Comparison of ENCODE assay signal across 21 cellular contexts in genomic region chr4:3082915-3083515, GRCh38. TPM values are rescaled to one million over a fixed set of nuclear protein-coding genes. Genes with fewer than 3 reads are reported as not detected.
"Had no signal": no experiment of that assay in that cellular context is flagged by ENCODE, and none has a peak within 500 bp of the region (broad histone marks: within the 10 kb centered on the region; RNA-seq: fewer than 3 reads in every experiment).

No MANE protein-coding gene starts in this region.

- H3K9me3 Mint-ChIP-seq: endodermal cell, neural progenitor cell, T-cell had no signal

- H3K4me3 Mint-ChIP-seq: endodermal cell, neural progenitor cell, T-cell had no signal

- DNase-seq: activated CD4-positive, alpha-beta T cell treated with anti-CD3 and anti-CD28 coated beads for 1 hour; activated gamma-delta T cell treated with Interleukin-2 at 50 U/mL for 16 hours; activated T-cell treated with anti-CD3 and anti-CD28 coated beads for 4 hours; aorta; endodermal cell; hypothalamus; kidney glomerular epithelial cell; retina; stimulated activated CD4-positive, alpha-beta T cell treated with anti-CD3 and anti-CD28 coated beads, Interleukin-15, amount 100 ng/mL, for 24 hours; stimulated activated CD4-positive, alpha-beta T cell treated with anti-CD3 and anti-CD28 coated beads, Interleukin-4, amount 100 ng/mL, for 24 hours; T-cell had no signal

- ATAC-seq: T-cell had no signal

- H3K27ac Mint-ChIP-seq: endodermal cell, neural progenitor cell, T-cell had no signal

- H3K27me3 Mint-ChIP-seq: T-cell had no signal

RNA-seq across cellular contexts. Expression of gene HTT-AS, which starts 8.7 kb away (rescaled TPM):
- total RNA-seq: aorta, breast epithelium, cerebellum, dermis microvascular lymphatic vessel endothelial cell, endodermal cell, glomerular endothelial cell, lower leg skin, myocyte, SK-MEL-5, skeletal muscle tissue, T-cell, tibial nerve had no signal
